In genomic region chr11:8375932-8376331, GRCh38 we compare ENCODE assay signal across 16 cellular contexts.
A peak's percentile ranks its signal among the peaks of the same experiment; 100 is the strongest.
DNase-seq lines count a peak whose midpoint lies in the region; ATAC-seq and TF ChIP-seq lines count a peak whose summit lies in the region.
"Had no signal": no experiment of that assay in that cellular context is flagged by ENCODE, and none has a peak within 500 bp of the region (broad histone marks: within the 10 kb centered on the region; RNA-seq: fewer than 3 reads in every experiment).

No MANE protein-coding gene starts in this region.

- no peaks in the 10 kb centered on the region; the same call in 2 of the 3 replicates for H3K9me3 Mint-ChIP-seq in GM23338
- 0 out of 2 replicates have a peak, but pooled peaks cover 4% of the 10 kb centered on the region for H3K9me3 Mint-ChIP-seq in WTC11
- H3K9me3 Mint-ChIP-seq in osteocyte (ENCODE audit: unreplicated experiment) = no peaks in the 10 kb centered on the region
- peaks cover 0 to 1% (median 0%) of the 10 kb centered on the region in 5 donors for H3K9me3 Mint-ChIP-seq in CD8-positive, alpha-beta memory T cell
- H3K9me3 Mint-ChIP-seq: CD8-positive, alpha-beta T cell had no signal

- DNase-seq in GM23338 (ENCODE audit: low spot score) = no peak
- DNase-seq in WTC11 (ENCODE audit: low spot score) = no peak
- peak; percentile 77 for DNase-seq in islet precursor cell
- peak; percentile 67 for DNase-seq in osteocyte (ENCODE audit: extremely low spot score, unreplicated experiment)
- no peak for DNase-seq in COR-L47 (lab: John Stamatoyannopoulos, UW)
- no peak for DNase-seq in CD8-positive, alpha-beta memory T cell
- DNase-seq: Caco-2; CD8-positive, alpha-beta T cell; GDM1; GM23248; HCEC 1CT had no signal

- no peaks in the 10 kb centered on the region for H3K27me3 ChIP-seq in GM23338 (ENCODE audit: insufficient read depth)
- no peaks in the 10 kb centered on the region for H3K27me3 ChIP-seq in CD8-positive, alpha-beta memory T cell (ENCODE audit: insufficient read depth, low read length, poor library complexity, severe bottlenecking)
- H3K27me3 ChIP-seq: BLaER1 treated with 17β-estradiol and CSF1 and Interleukin-3, amounts not matched to agents 10 nM and 100 nM had no signal

- no peak overlapping the region for H2AFZ ChIP-seq in GM23338
- H2AFZ ChIP-seq: GM23248 had no signal

- H3K4me1 ChIP-seq in GM23338 (ENCODE audit: insufficient read depth) = no peaks in the 10 kb centered on the region
- no peaks in the 10 kb centered on the region for H3K4me1 ChIP-seq in CD8-positive, alpha-beta memory T cell (ENCODE audit: insufficient read depth, low read length)
- H3K4me1 ChIP-seq: Caco-2 had no signal

- no peaks in the 10 kb centered on the region for H4K20me1 ChIP-seq in GM23338 (replicated peaks; ENCODE audit: insufficient read depth)
- H4K20me1 ChIP-seq: BLaER1 treated with 17β-estradiol and CSF1 and Interleukin-3, amounts not matched to agents 10 nM and 100 nM had no signal

- H3F3A ChIP-seq in GM23338 (replicated peaks; ENCODE audit: low read depth) = no peaks in the 10 kb centered on the region

- H3K79me2 ChIP-seq in GM23338 (replicated peaks; ENCODE audit: insufficient read depth) = no peaks in the 10 kb centered on the region

- H3K4me1 Mint-ChIP-seq in GM23338 = peaks cover 10% of the 10 kb centered on the region
- peaks cover 20% of the 10 kb centered on the region for H3K4me1 Mint-ChIP-seq in WTC11
- H3K4me1 Mint-ChIP-seq in osteocyte (ENCODE audit: unreplicated experiment) = no peaks in the 10 kb centered on the region
- H3K4me1 Mint-ChIP-seq in CD8-positive, alpha-beta memory T cell = no peaks in the 10 kb centered on the region

- H3K36me3 ChIP-seq in GM23338 (ENCODE audit: insufficient read depth) = no peaks in the 10 kb centered on the region
- H3K36me3 ChIP-seq in CD8-positive, alpha-beta memory T cell (ENCODE audit: insufficient read depth, low read length) = no peaks in the 10 kb centered on the region
- H3K36me3 ChIP-seq: BLaER1 treated with 17β-estradiol and CSF1 and Interleukin-3, amounts not matched to agents 10 nM and 100 nM had no signal

- TF ChIP-seq CTCF in GM23338 (conservative IDR thresholded peaks at IDR 0.05; ENCODE audit: low read depth in 2 of 2) (no peak), WTC11 (IDR thresholded peaks at IDR 0.05) (no peak), osteocyte (IDR thresholded peaks at IDR 0.05) (no peak)

- no peak overlapping the region for H3K4me2 ChIP-seq in GM23338
- H3K4me2 ChIP-seq: KMS-11 had no signal

- no peak overlapping the region for H3K4me3 ChIP-seq in GM23338
- no peak overlapping the region for H3K4me3 ChIP-seq in CD8-positive, alpha-beta memory T cell (ENCODE audit: low read length)
- H3K4me3 ChIP-seq: BLaER1 treated with 17β-estradiol and CSF1 and Interleukin-3, amounts not matched to agents 10 nM and 100 nM; GM23248 had no signal

- no peaks in the 10 kb centered on the region for H3K9me3 ChIP-seq in CD8-positive, alpha-beta memory T cell (ENCODE audit: low read length)
- H3K9me3 ChIP-seq: BLaER1 treated with 17β-estradiol and CSF1 and Interleukin-3, amounts not matched to agents 10 nM and 100 nM; Caco-2 had no signal

- no peak overlapping the region for H3K27ac ChIP-seq in GM23338 (ENCODE audit: low read depth)
- no peak overlapping the region for H3K27ac ChIP-seq in CD8-positive, alpha-beta memory T cell (ENCODE audit: low read depth, low read length)
- H3K27ac ChIP-seq: BLaER1 treated with 17β-estradiol and CSF1 and Interleukin-3, amounts not matched to agents 10 nM and 100 nM; GM23248; KMS-11 had no signal

- no peaks in the 10 kb centered on the region for H3K9me2 ChIP-seq in GM23338 (ENCODE audit: insufficient read depth)

- CTCF ChIA-PET in WTC11 (lab: Charles Lee) = interaction anchor here (0.5 to 2.2 kb wide), 4 partner anchors 11 to 1785 kb away, joined by 4 to 7 read pairs (median 4); partner anchors contain the start of gene AKIP1
- CTCF ChIA-PET in CD8-positive, alpha-beta memory T cell (lab: Charles Lee) = no interaction called here

- no peaks in the 10 kb centered on the region for H3K27me3 Mint-ChIP-seq in GM23338 (ENCODE audit: insufficient read depth, low read depth, poor library complexity)
- no peaks in the 10 kb centered on the region for H3K27me3 Mint-ChIP-seq in WTC11 (ENCODE audit: low read depth)
- H3K27me3 Mint-ChIP-seq in osteocyte (ENCODE audit: unreplicated experiment) = peaks cover 5% of the 10 kb centered on the region
- H3K27me3 Mint-ChIP-seq in CD8-positive, alpha-beta memory T cell = peaks cover 5 to 8% of the 10 kb centered on the region in 2 donors

- ATAC-seq in GM23338 (peak; percentile 67), WTC11 (peak; percentile 62), HG03095 (IDR thresholded peaks at IDR 0.05; ENCODE audit: unreplicated experiment) (no peak), GM19324 (IDR thresholded peaks at IDR 0.05; ENCODE audit: low FRiP score, unreplicated experiment) (no peak)
- ATAC-seq: CD8-positive, alpha-beta T cell had no signal

- H3K36me3 Mint-ChIP-seq in GM23338 (ENCODE audit: low read depth) (no peaks in the 10 kb centered on the region), WTC11 (no peaks in the 10 kb centered on the region), osteocyte (ENCODE audit: unreplicated experiment) (no peaks in the 10 kb centered on the region)
- no peaks in the 10 kb centered on the region for H3K36me3 Mint-ChIP-seq in CD8-positive, alpha-beta memory T cell
- H3K36me3 Mint-ChIP-seq: CD8-positive, alpha-beta T cell had no signal

- H3K27ac Mint-ChIP-seq in GM23338 (no peak overlapping the region), WTC11 (no peak overlapping the region), osteocyte (ENCODE audit: unreplicated experiment) (no peak overlapping the region)
- no peak overlapping the region for H3K27ac Mint-ChIP-seq in CD8-positive, alpha-beta memory T cell
- H3K27ac Mint-ChIP-seq: B cell; CD8-positive, alpha-beta T cell had no signal

- no peak overlapping the region for H3K4me3 Mint-ChIP-seq in GM23338
- no peak overlapping the region for H3K4me3 Mint-ChIP-seq in WTC11
- H3K4me3 Mint-ChIP-seq in osteocyte (ENCODE audit: unreplicated experiment) = no peak overlapping the region
- H3K4me3 Mint-ChIP-seq in CD8-positive, alpha-beta memory T cell = no peak overlapping the region
- H3K4me3 Mint-ChIP-seq: B cell; CD8-positive, alpha-beta T cell had no signal

- POLR2A ChIA-PET in WTC11 (lab: Charles Lee) = no interaction called here
- POLR2A ChIA-PET in CD8-positive, alpha-beta memory T cell (lab: Charles Lee) = no interaction called here

TF ChIP-seq in GM23338, 12 proteins besides CTCF, POLR2A, EP300 and RAD21:
- TF ChIP-seq POLR2AphosphoS5 (IDR thresholded peaks at IDR 0.05; ENCODE audit: low read depth) = no peak
- TF ChIP-seq CREB1 (CRISPR knock-in tag; IDR thresholded peaks at IDR 0.05; ENCODE audit: low read depth) = no peak
- TF ChIP-seq EZH2phosphoT487 (IDR thresholded peaks at IDR 0.05; ENCODE audit: unreplicated experiment) = no peak
- no peak for TF ChIP-seq STAT1 (IDR thresholded peaks at IDR 0.05; ENCODE audit: unreplicated experiment)
TF ChIP-seq in GM23338: peak in this region for 0.

TF ChIP-seq in WTC11, 78 proteins besides CTCF, POLR2A, EP300 and RAD21 (continues in another document):
- no peak for TF ChIP-seq STAT6 (CRISPR knock-in tag; conservative IDR thresholded peaks at IDR 0.05; ENCODE audit: low read depth)
- no peak for TF ChIP-seq E2F5 (CRISPR knock-in tag; IDR thresholded peaks at IDR 0.05)
- no peak for TF ChIP-seq PREB (CRISPR knock-in tag; IDR thresholded peaks at IDR 0.05; ENCODE audit: borderline replicate concordance)
- no peak for TF ChIP-seq CBFB (CRISPR knock-in tag; IDR thresholded peaks at IDR 0.05; ENCODE audit: low read depth)

Comparison
In these comparisons a context has a peak if more than half of its experiments do, and no peak if none do; other contexts are left out.
1. ATAC-seq: peak in GM23338 (single experiment) and WTC11 (single experiment); none in HG03095 (single experiment) and GM19324 (single experiment).
2. DNase-seq: peak in islet precursor cell (single experiment) and osteocyte (single experiment); none in GM23338 (single experiment), WTC11 (single experiment), COR-L47 (single experiment) and CD8-positive, alpha-beta memory T cell (0 of 5).